In genomic region chr2:39050109-39050508, GRCh38 we compare ENCODE assay signal across 15 cellular contexts.
"Had no signal": no experiment of that assay in that cellular context is flagged by ENCODE, and none has a peak within 500 bp of the region (broad histone marks: within the 10 kb centered on the region; RNA-seq: fewer than 3 reads in every experiment).

No MANE protein-coding gene starts in this region.

- DNase-seq: activated CD4-positive, alpha-beta memory T cell treated with anti-CD3 and anti-CD28 coated beads for 36 hours; activated naive CD8-positive, alpha-beta T cell treated with anti-CD3 and anti-CD28 coated beads, Interleukin-2, amount 10 ng/mL, durations not matched to agents 7 days and 5 days; activated T-cell treated with anti-CD3 and anti-CD28 coated beads, Interleukin-2, amount 50 U/mL, for 48 hours; caudate nucleus; effector CD4-positive, alpha-beta T cell; hippocampal formation; sigmoid colon; stimulated activated CD4-positive, alpha-beta T cell treated with anti-CD3 and anti-CD28 coated beads, Interleukin-15, amount 100 ng/mL, for 24 hours; stimulated activated CD4-positive, alpha-beta T cell treated with anti-CD3 and anti-CD28 coated beads, Interleukin-4, amount 100 ng/mL, for 24 hours; stomach; SW 1271 had no signal

- H3K27ac ChIP-seq: ascending aorta, coronary artery, sigmoid colon, stomach, thoracic aorta, VCaP had no signal

- H3K4me3 ChIP-seq: ascending aorta, coronary artery, sigmoid colon, stomach, thoracic aorta had no signal

- H3K9me3 ChIP-seq: ascending aorta, sigmoid colon, stomach, thoracic aorta had no signal

- H3K27me3 ChIP-seq: ascending aorta, sigmoid colon, stomach had no signal

- H3K4me1 ChIP-seq: ascending aorta, sigmoid colon, stomach had no signal
